35 cellular contexts compared by ENCODE assay signal in the genomic region with DNA sequence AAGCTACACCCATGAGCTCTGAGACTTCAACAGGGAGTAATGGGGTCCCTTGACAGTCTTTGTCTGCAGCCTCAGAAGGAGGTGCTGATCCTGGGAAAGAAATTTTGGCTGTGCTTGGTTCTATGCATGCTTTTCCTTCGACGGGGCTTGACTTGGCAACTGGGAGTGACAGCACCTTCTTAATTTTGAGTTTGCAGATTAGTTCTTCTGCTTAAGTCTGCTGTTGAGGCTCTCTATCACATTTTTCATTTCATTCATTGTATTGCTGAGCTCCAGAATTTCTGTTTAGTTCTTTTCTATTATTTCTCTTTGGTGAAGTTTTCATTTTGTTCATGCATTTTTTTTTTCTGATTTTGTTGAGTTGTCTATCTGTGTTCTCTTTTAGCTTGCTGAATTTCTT.
"Had no signal": no experiment of that assay in that cellular context is flagged by ENCODE, and none has a peak within 500 bp of the region (broad histone marks: within the 10 kb centered on the region; RNA-seq: fewer than 3 reads in every experiment).

No MANE protein-coding gene starts in this region.

- H3K9me3 ChIP-seq: MG63 had no signal

- H3K27me3 ChIP-seq: MG63 had no signal

- DNase-seq: Karpas-422, Kasumi-1, MG63, MM.1S, MV-4-11, NCI-H1048, NCI-H1092, NCI-H1092 treated with DMSO at 0.1 percent for 48 hours, NCI-H1105, NCI-H1105 treated with DMSO at 0.1 percent for 48 hours, NCI-H1417, NCI-H1417 treated with DMSO at 0.1 percent for 48 hours, NCI-H1436, NCI-H1436 treated with DMSO at 0.1 percent for 48 hours, NCI-H146, NCI-H1694, NCI-H1694 treated with DMSO at 0.1 percent for 48 hours, NCI-H187, NCI-H187 treated with DMSO at 0.1 percent for 48 hours, NCI-H1930, NCI-H2029, NCI-H2029 treated with DMSO at 0.1 percent for 48 hours, NCI-H2081, NCI-H2081 treated with DMSO at 0.1 percent for 48 hours, NCI-H2107, NCI-H2171, NCI-H2171 treated with DMSO at 0.1 percent for 48 hours, NCI-H2227 treated with DMSO at 0.1 percent for 48 hours, NCI-H226, NCI-H345, NCI-H446, NCI-H446 treated with DMSO at 0.1 percent for 48 hours, NCI-H510A, NCI-H510A treated with DMSO at 0.1 percent for 48 hours, NCI-H524 had no signal

- H3K4me3 ChIP-seq: MG63 had no signal

- H3K36me3 ChIP-seq: MG63 had no signal
